ENCODE assay signal across 2 cellular contexts in genomic region chr9:33939924-33940874, GRCh38.
A peak's percentile ranks its signal among the peaks of the same experiment; 100 is the strongest.
TF ChIP-seq lines count a peak whose summit lies in the region.

No MANE protein-coding gene starts in this region.

TF ChIP-seq in IMR-90, 13 proteins besides CTCF, POLR2A, EP300 and RAD21 (continued from another document):
- TF ChIP-seq MXI1 (IDR thresholded peaks at IDR 0.05; ENCODE audit: borderline replicate concordance, low read depth, low read length) (no peak), RCOR1 (IDR thresholded peaks at IDR 0.05; ENCODE audit: insufficient replicate concordance, low read length) (no peak)
TF ChIP-seq in IMR-90: peak in this region for 0.

TF ChIP-seq in liver, 16 proteins besides CTCF, POLR2A, EP300 and RAD21 (continued from another document):
- TF ChIP-seq, protein P1, sequence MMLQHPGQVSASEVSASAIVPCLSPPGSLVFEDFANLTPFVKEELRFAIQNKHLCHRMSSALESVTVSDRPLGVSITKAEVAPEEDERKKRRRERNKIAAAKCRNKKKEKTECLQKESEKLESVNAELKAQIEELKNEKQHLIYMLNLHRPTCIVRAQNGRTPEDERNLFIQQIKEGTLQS (IDR thresholded peaks at IDR 0.05), result no peak
- TF ChIP-seq EGR1 (IDR thresholded peaks at IDR 0.05; ENCODE audit: low read depth in 2 of 2) (no peak), FOXA2 (IDR thresholded peaks at IDR 0.05) (no peak), RXRA (IDR thresholded peaks at IDR 0.05) (peak in 1 of 2 donors; percentile 49), TAF1 (conservative IDR thresholded peaks at IDR 0.05) (no peak), ZBTB33 (IDR thresholded peaks at IDR 0.05) (no peak), HNF4A (conservative IDR thresholded peaks at IDR 0.05) (peak; percentile 67 to 81)
- TF ChIP-seq, protein P2, sequence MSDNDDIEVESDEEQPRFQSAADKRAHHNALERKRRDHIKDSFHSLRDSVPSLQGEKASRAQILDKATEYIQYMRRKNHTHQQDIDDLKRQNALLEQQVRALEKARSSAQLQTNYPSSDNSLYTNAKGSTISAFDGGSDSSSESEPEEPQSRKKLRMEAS (IDR thresholded peaks at IDR 0.05), result no peak
